24 cellular contexts compared by ENCODE assay signal in the genomic region with DNA sequence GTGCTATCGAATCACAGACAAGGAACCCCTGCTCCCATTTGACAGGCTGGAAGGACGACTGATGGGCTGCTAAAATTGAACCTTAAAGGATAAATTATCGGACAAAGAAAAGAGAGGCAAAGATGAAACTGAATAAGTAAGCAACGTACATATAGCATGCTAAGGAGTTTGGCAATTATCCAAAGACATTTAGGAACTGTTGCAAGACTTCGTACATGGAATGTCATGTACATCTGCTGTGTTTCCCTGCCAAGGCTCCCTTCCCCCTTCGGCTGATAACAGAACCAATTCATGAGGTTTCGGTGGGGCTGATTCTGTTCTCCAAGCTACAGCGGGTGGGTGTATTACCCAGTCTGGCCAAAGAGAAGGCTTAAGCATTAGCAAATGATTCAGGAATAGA.
"Had no signal": no experiment of that assay in that cellular context is flagged by ENCODE, and none has a peak within 500 bp of the region (broad histone marks: within the 10 kb centered on the region; RNA-seq: fewer than 3 reads in every experiment).

No MANE protein-coding gene starts in this region.

- ATAC-seq: activated T-helper 17 cell treated with anti-CD3 and anti-CD28 coated beads, Interleukin-2, amount 50 U/mL, for 72 hours; pancreas; psoas muscle; stimulated activated effector memory CD8-positive, alpha-beta T cell treated with anti-CD3 and anti-CD28 coated beads, Interleukin-12 subunit alpha, Interleukin-12 subunit beta, amount 100 ng/mL, for 72 hours had no signal

- H3K4me3 Mint-ChIP-seq: activated naive CD8-positive, alpha-beta T cell treated with anti-CD3 and anti-CD28 coated beads for 36 hours; activated T-helper 17 cell treated with anti-CD3 and anti-CD28 coated beads, Interleukin-2, amount 50 U/mL, for 72 hours; dendritic cell treated with granulocyte-macrophage colony-stimulating factor and Interleukin-4, amounts not matched to agents 40 ng/mL and 50 ng/mL, for 4 days; nephron progenitor cell; stimulated activated effector memory CD8-positive, alpha-beta T cell treated with anti-CD3 and anti-CD28 coated beads, Interleukin-12 subunit alpha, Interleukin-12 subunit beta, amount 100 ng/mL, for 72 hours had no signal

- DNase-seq: activated naive CD4-positive, alpha-beta T cell treated with Interleukin-2 at 50 U/mL for 16 hours; activated naive CD8-positive, alpha-beta T cell treated with anti-CD3 and anti-CD28 coated beads for 36 hours; activated T-cell treated with anti-CD3 and anti-CD28 coated beads, Interleukin-2, amount 50 U/mL, for 1 hour; amniotic stem cell; effector CD8-positive, alpha-beta T cell; erythroblast; glutamatergic neuron; hippocampal formation; kidney glomerular epithelial cell; left ventricle myocardium inferior; nephron progenitor cell; pancreas; psoas muscle; stimulated activated CD4-positive, alpha-beta T cell treated with anti-CD3 and anti-CD28 coated beads, Interleukin-2, amount 100 ng/mL, for 24 hours; stomach; T-helper 1 cell; uterus had no signal

- H3K4me1 Mint-ChIP-seq: activated naive CD8-positive, alpha-beta T cell treated with anti-CD3 and anti-CD28 coated beads for 36 hours; stimulated activated effector memory CD8-positive, alpha-beta T cell treated with anti-CD3 and anti-CD28 coated beads, Interleukin-12 subunit alpha, Interleukin-12 subunit beta, amount 100 ng/mL, for 72 hours had no signal

- H3K9me3 ChIP-seq: left ventricle myocardium inferior, pancreas, psoas muscle, right atrium auricular region, stomach, suprapubic skin, tibial nerve, uterus had no signal

- H3K36me3 Mint-ChIP-seq: activated naive CD8-positive, alpha-beta T cell treated with anti-CD3 and anti-CD28 coated beads for 36 hours; stimulated activated effector memory CD8-positive, alpha-beta T cell treated with anti-CD3 and anti-CD28 coated beads, Interleukin-12 subunit alpha, Interleukin-12 subunit beta, amount 100 ng/mL, for 72 hours had no signal

- H3K27ac Mint-ChIP-seq: activated naive CD8-positive, alpha-beta T cell treated with anti-CD3 and anti-CD28 coated beads for 36 hours; activated T-helper 17 cell treated with anti-CD3 and anti-CD28 coated beads, Interleukin-2, amount 50 U/mL, for 72 hours; dendritic cell treated with granulocyte-macrophage colony-stimulating factor and Interleukin-4, amounts not matched to agents 40 ng/mL and 50 ng/mL, for 4 days; stimulated activated effector memory CD8-positive, alpha-beta T cell treated with anti-CD3 and anti-CD28 coated beads, Interleukin-12 subunit alpha, Interleukin-12 subunit beta, amount 100 ng/mL, for 72 hours had no signal

- H3K4me1 ChIP-seq: left ventricle myocardium inferior, pancreas, psoas muscle, right atrium auricular region, tibial nerve, uterus had no signal

- H3K9me3 Mint-ChIP-seq: activated naive CD8-positive, alpha-beta T cell treated with anti-CD3 and anti-CD28 coated beads for 36 hours; activated T-helper 17 cell treated with anti-CD3 and anti-CD28 coated beads, Interleukin-2, amount 50 U/mL, for 72 hours; dendritic cell treated with granulocyte-macrophage colony-stimulating factor and Interleukin-4, amounts not matched to agents 40 ng/mL and 50 ng/mL, for 4 days; stimulated activated effector memory CD8-positive, alpha-beta T cell treated with anti-CD3 and anti-CD28 coated beads, Interleukin-12 subunit alpha, Interleukin-12 subunit beta, amount 100 ng/mL, for 72 hours had no signal

- H3K27ac ChIP-seq: cardiac muscle cell, left ventricle myocardium inferior, pancreas, psoas muscle, right atrium auricular region, stomach, suprapubic skin, tibial nerve had no signal

- H3K4me3 ChIP-seq: cardiac muscle cell, left ventricle myocardium inferior, pancreas, psoas muscle, right atrium auricular region, stomach, suprapubic skin, tibial nerve, uterus had no signal

- H3K36me3 ChIP-seq: cardiac muscle cell, left ventricle myocardium inferior, pancreas, right atrium auricular region, stomach, suprapubic skin, tibial nerve, uterus had no signal

- H3K27me3 ChIP-seq: cardiac muscle cell, pancreas, right atrium auricular region, stomach, suprapubic skin, tibial nerve, uterus had no signal
